Comparison of ENCODE assay signal across 37 cellular contexts in genomic region chr4:22343606-22344005, GRCh38.
DNase-seq lines count a peak whose midpoint lies in the region; ATAC-seq, FAIRE-seq and TF ChIP-seq lines count a peak whose summit lies in the region.
"Had no signal": no experiment of that assay in that cellular context is flagged by ENCODE, and none has a peak within 500 bp of the region (broad histone marks: within the 10 kb centered on the region; RNA-seq: fewer than 3 reads in every experiment).

No MANE protein-coding gene starts in this region.

- CTCF ChIA-PET in mammary epithelial cell (lab: Charles Lee; ENCODE audit: low non-redundant PET): interaction anchor here (0.5 kb wide), 1 partner anchor 91 kb away, joined by 4 read pairs; no protein-coding TSS in a partner anchor
- CTCF ChIA-PET in MCF 10A (lab: Yijun Ruan, JAX): interaction anchor here (0.7 to 1.1 kb wide), 3 partner anchors 14 to 555 kb away, joined by 3 to 7 read pairs (median 3); no protein-coding TSS in a partner anchor

- BruUV-seq in mammary epithelial cell (replicated peaks; lab: Mats Ljungman, UMichigan): no TSS peak
- no TSS peak for BruUV-seq in MCF 10A (replicated peaks; lab: Mats Ljungman, UMichigan)

- no peak overlapping the region for H2AFZ ChIP-seq in mammary epithelial cell (ENCODE audit: low read depth, low read length)

- H3K27ac Mint-ChIP-seq in MCF 10A (ENCODE audit: low read depth, unreplicated experiment): no peak overlapping the region
- no peak overlapping the region for H3K27ac Mint-ChIP-seq in effector memory CD8-positive, alpha-beta T cell
- H3K27ac Mint-ChIP-seq: B cell; CD14-positive monocyte; CD4-positive, alpha-beta memory T cell; CD4-positive, alpha-beta T cell; CD4-positive, CD25-positive, alpha-beta regulatory T cell; CD8-positive, alpha-beta memory T cell; CD8-positive, alpha-beta T cell had no signal

- H3K4me3 ChIP-seq in mammary epithelial cell (replicated peaks in 1 of 3; ENCODE audit: insufficient read depth in 1 of 3, low read depth in 2 of 3, low read length in 3 of 3): no peak overlapping the region
- no peak overlapping the region for H3K4me3 ChIP-seq in bronchial epithelial cell (ENCODE audit: low read depth, low read length)
- no peak overlapping the region for H3K4me3 ChIP-seq in epithelial cell of esophagus (ENCODE audit: low read length)
- H3K4me3 ChIP-seq: A549; BLaER1; BLaER1 treated with 17β-estradiol and CSF1 and Interleukin-3, amounts not matched to agents 10 nM and 100 nM had no signal

- DNase-seq in mammary epithelial cell: peak; percentile 54
- no peak for DNase-seq in MCF 10A (ENCODE audit: unreplicated experiment)
- DNase-seq in bronchial epithelial cell (ENCODE audit: low read depth): peak; percentile 65
- peak; percentile 32 for DNase-seq in epithelial cell of esophagus (ENCODE audit: low read depth)
- peak in 1 of 2 donors; percentile 37 for DNase-seq in foreskin keratinocyte
- no peak for DNase-seq in NCI-H1105 (lab: John Stamatoyannopoulos, UW)
- DNase-seq in effector memory CD8-positive, alpha-beta T cell: no peak
- DNase-seq: 8988T; ACHN; AML-193; BE2C; C1 segment of cervical spinal cord; Caco-2; Calu3; CD4-positive, alpha-beta memory T cell; CD4-positive, alpha-beta T cell; CD4-positive, CD25-positive, alpha-beta regulatory T cell; CD8-positive, alpha-beta memory T cell; CD8-positive, alpha-beta T cell; COR-L47; DMS 273 treated with DMSO at 0.1 percent for 48 hours; DMS153; DMS53; DMS79; DMS79 treated with DMSO at 0.1 percent for 48 hours; DND-41; EL had no signal

- H3K9me3 ChIP-seq in mammary epithelial cell (replicated peaks; ENCODE audit: insufficient read depth, low read length): no peaks in the 10 kb centered on the region
- H3K9me3 ChIP-seq: A549, BE2C, BLaER1, Caco-2 had no signal

- no peaks in the 10 kb centered on the region for H3K79me2 ChIP-seq in mammary epithelial cell (ENCODE audit: insufficient read depth, low read length)

- no peaks in the 10 kb centered on the region for H3K27me3 Mint-ChIP-seq in MCF 10A (ENCODE audit: insufficient read depth, unreplicated experiment)
- H3K27me3 Mint-ChIP-seq in effector memory CD8-positive, alpha-beta T cell: no peaks in the 10 kb centered on the region
- H3K27me3 Mint-ChIP-seq: B cell; CD4-positive, alpha-beta memory T cell; CD4-positive, alpha-beta T cell; CD4-positive, CD25-positive, alpha-beta regulatory T cell; CD8-positive, alpha-beta memory T cell had no signal

- POLR2A ChIA-PET in MCF 10A (lab: Yijun Ruan, JAX): interaction anchor here (0.5 kb wide), 1 partner anchor 33 kb away, joined by 4 read pairs; no protein-coding TSS in a partner anchor

- dilution Hi-C loops in mammary epithelial cell (cut with HindIII; ENCODE audit: low sequenced_read_pairs): no loop called here

- H3K4me1 ChIP-seq in mammary epithelial cell (ENCODE audit: insufficient read depth, low read length): peaks cover 8% of the 10 kb centered on the region
- H3K4me1 ChIP-seq in foreskin keratinocyte: no peaks in the 10 kb centered on the region
- H3K4me1 ChIP-seq: A549; BE2C; BLaER1; BLaER1 treated with 17β-estradiol and CSF1 and Interleukin-3, amounts not matched to agents 10 nM and 100 nM; Caco-2 had no signal

- no peak overlapping the region for H3K4me3 Mint-ChIP-seq in MCF 10A (ENCODE audit: unreplicated experiment)
- H3K4me3 Mint-ChIP-seq in effector memory CD8-positive, alpha-beta T cell: no peak overlapping the region
- H3K4me3 Mint-ChIP-seq: B cell; CD14-positive monocyte; CD4-positive, alpha-beta memory T cell; CD4-positive, alpha-beta T cell; CD4-positive, CD25-positive, alpha-beta regulatory T cell; CD8-positive, alpha-beta memory T cell; CD8-positive, alpha-beta T cell had no signal

- TF ChIP-seq CTCF in mammary epithelial cell (conservative IDR thresholded peaks at IDR 0.05 in 1 of 2, IDR thresholded peaks at IDR 0.05 in 1 of 2; ENCODE audit: extremely low read depth in 1 of 2, insufficient read depth in 1 of 2, low read depth in 1 of 2, low read length in 2 of 2) (no peak), MCF 10A (IDR thresholded peaks at IDR 0.05; ENCODE audit: unreplicated experiment) (no peak), bronchial epithelial cell (IDR thresholded peaks at IDR 0.05; ENCODE audit: insufficient read depth, low read length, severe bottlenecking) (no peak), epithelial cell of esophagus (IDR thresholded peaks at IDR 0.05; ENCODE audit: insufficient read depth, low read depth, low read length, missing control alignments) (no peak), foreskin keratinocyte (conservative IDR thresholded peaks at IDR 0.05) (no peak)

- WGBS in mammary epithelial cell (ENCODE audit: low coverage, missing lambda C conversion rate): 68% methylated on average over 2 of the region's 2 CpGs

- H3K9me3 Mint-ChIP-seq in MCF 10A (ENCODE audit: unreplicated experiment): no peaks in the 10 kb centered on the region
- H3K9me3 Mint-ChIP-seq in effector memory CD8-positive, alpha-beta T cell: peaks cover 5 to 22% of the 10 kb centered on the region in 2 donors
- H3K9me3 Mint-ChIP-seq: CD4-positive, alpha-beta T cell; CD8-positive, alpha-beta T cell had no signal

- no peaks in the 10 kb centered on the region for H4K20me1 ChIP-seq in mammary epithelial cell (ENCODE audit: insufficient read depth, low read length)
- H4K20me1 ChIP-seq: BLaER1; BLaER1 treated with 17β-estradiol and CSF1 and Interleukin-3, amounts not matched to agents 10 nM and 100 nM had no signal

- peak overlapping the region; percentile 15 for H3K4me2 ChIP-seq in mammary epithelial cell (ENCODE audit: insufficient read depth, low read depth, low read length)
- H3K4me2 ChIP-seq: A549; BLaER1; BLaER1 treated with 17β-estradiol and CSF1 and Interleukin-3, amounts not matched to agents 10 nM and 100 nM had no signal

- H3K27me3 ChIP-seq in mammary epithelial cell (ENCODE audit: insufficient read depth, low read length): no peaks in the 10 kb centered on the region
- H3K27me3 ChIP-seq in bronchial epithelial cell (ENCODE audit: control insufficient read depth, insufficient read depth, low read length): no peaks in the 10 kb centered on the region
- H3K27me3 ChIP-seq in foreskin keratinocyte: no peaks in the 10 kb centered on the region
- H3K27me3 ChIP-seq: BE2C; BLaER1; BLaER1 treated with 17β-estradiol and CSF1 and Interleukin-3, amounts not matched to agents 10 nM and 100 nM had no signal

- intact Hi-C loops in mammary epithelial cell (cut with micrococcal nuclease) (no loop called here), MCF 10A (cut with micrococcal nuclease) (no loop called here)

- FAIRE-seq in bronchial epithelial cell (lab: Jason Lieb, UNC): no peak
- FAIRE-seq: A204.1, A549, D721Med had no signal

- H3K36me3 ChIP-seq in mammary epithelial cell (ENCODE audit: insufficient read depth, low read length) (no peaks in the 10 kb centered on the region), bronchial epithelial cell (ENCODE audit: control insufficient read depth, insufficient read depth, low read length) (no peaks in the 10 kb centered on the region)
- H3K36me3 ChIP-seq: BE2C; BLaER1; BLaER1 treated with 17β-estradiol and CSF1 and Interleukin-3, amounts not matched to agents 10 nM and 100 nM had no signal

- no peak overlapping the region for H3K9ac ChIP-seq in mammary epithelial cell (ENCODE audit: insufficient read depth, low read length)
- H3K9ac ChIP-seq: BLaER1; BLaER1 treated with 17β-estradiol and CSF1 and Interleukin-3, amounts not matched to agents 10 nM and 100 nM had no signal

- no peaks in the 10 kb centered on the region for H3K4me1 Mint-ChIP-seq in MCF 10A (ENCODE audit: insufficient read depth, unreplicated experiment)
- no peaks in the 10 kb centered on the region for H3K4me1 Mint-ChIP-seq in effector memory CD8-positive, alpha-beta T cell (ENCODE audit: low read depth in 2 of 2)
- H3K4me1 Mint-ChIP-seq: B cell; CD14-positive monocyte; CD4-positive, alpha-beta memory T cell; CD4-positive, CD25-positive, alpha-beta regulatory T cell; CD8-positive, alpha-beta memory T cell had no signal

- H3K27ac ChIP-seq in mammary epithelial cell (ENCODE audit: insufficient read depth, low read depth, low read length): no peak overlapping the region
- no peak overlapping the region for H3K27ac ChIP-seq in foreskin keratinocyte
- H3K27ac ChIP-seq: 22Rv1; A549; BLaER1; BLaER1 treated with 17β-estradiol and CSF1 and Interleukin-3, amounts not matched to agents 10 nM and 100 nM; C4-2B had no signal

- peak; percentile 35 for ATAC-seq in foreskin keratinocyte
- ATAC-seq in effector memory CD8-positive, alpha-beta T cell (replicated peaks): no peak
- no peak for ATAC-seq in GM19035 (IDR thresholded peaks at IDR 0.05; ENCODE audit: unreplicated experiment)
- ATAC-seq: A549; CD8-positive, alpha-beta T cell had no signal

- in situ Hi-C loops in mammary epithelial cell (cut with MboI; ENCODE audit: low sequenced_read_pairs in 2 of 2): no loop called here

- H3K36me3 Mint-ChIP-seq in MCF 10A (ENCODE audit: insufficient read depth, unreplicated experiment): no peaks in the 10 kb centered on the region
- no peaks in the 10 kb centered on the region for H3K36me3 Mint-ChIP-seq in effector memory CD8-positive, alpha-beta T cell (ENCODE audit: insufficient read depth)
- H3K36me3 Mint-ChIP-seq: CD14-positive monocyte; CD4-positive, alpha-beta memory T cell; CD4-positive, CD25-positive, alpha-beta regulatory T cell; CD8-positive, alpha-beta memory T cell; CD8-positive, alpha-beta T cell had no signal

Comparison
In these comparisons a context has a peak if more than half of its experiments do, and no peak if none do; other contexts are left out.
1. DNase-seq: peak in mammary epithelial cell (single experiment), bronchial epithelial cell (single experiment) and epithelial cell of esophagus (single experiment); none in MCF 10A (single experiment), NCI-H1105 (single experiment) and effector memory CD8-positive, alpha-beta T cell (0 of 3).